11 cellular contexts compared by ENCODE assay signal in the genomic region with DNA sequence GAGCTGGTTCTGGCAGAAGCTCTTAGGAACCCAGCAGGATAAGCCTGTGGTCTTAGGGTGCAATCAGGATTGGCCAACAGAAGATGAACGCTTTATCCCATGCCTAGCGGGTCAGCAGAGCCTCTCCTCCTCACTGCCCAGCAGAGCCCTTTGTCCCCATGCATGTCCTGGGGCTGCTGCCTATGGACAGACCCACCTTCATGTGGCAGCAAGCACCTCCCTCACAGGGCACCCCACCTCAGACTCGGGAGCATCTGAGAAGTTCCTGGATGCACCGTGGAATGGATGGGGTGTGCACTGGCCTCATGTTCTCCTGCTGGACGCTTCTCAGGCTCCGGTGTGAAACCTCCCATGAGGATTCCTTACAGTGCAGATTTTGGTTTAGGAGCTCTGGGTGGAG.
"Had no signal": no experiment of that assay in that cellular context is flagged by ENCODE, and none has a peak within 500 bp of the region (broad histone marks: within the 10 kb centered on the region; RNA-seq: fewer than 3 reads in every experiment).

No MANE protein-coding gene starts in this region.

- H3K4me3 ChIP-seq: colonic mucosa, hepatocyte, left ventricle myocardium inferior, thoracic aorta, vagina had no signal

- H3K9ac ChIP-seq: parathyroid adenoma had no signal

- H3K27ac ChIP-seq: colonic mucosa, epithelial cell of prostate, hepatocyte, left ventricle myocardium inferior, parathyroid adenoma, thoracic aorta, vagina had no signal

- H3K27me3 ChIP-seq: colonic mucosa, hepatocyte, vagina had no signal

- H3K9me3 ChIP-seq: colonic mucosa, left ventricle myocardium inferior, thoracic aorta, vagina had no signal

- H3K4me1 ChIP-seq: colonic mucosa, parathyroid adenoma had no signal

- FAIRE-seq: bronchial epithelial cell, kidney had no signal

- DNase-seq: colonic mucosa; effector CD4-positive, alpha-beta T cell; kidney; left ventricle myocardium inferior; mesendoderm had no signal

- H3K4me2 ChIP-seq: hepatocyte had no signal

- H3K36me3 ChIP-seq: colonic mucosa, thoracic aorta, vagina had no signal

- H2AFZ ChIP-seq: hepatocyte, parathyroid adenoma had no signal
